In the genomic region with DNA sequence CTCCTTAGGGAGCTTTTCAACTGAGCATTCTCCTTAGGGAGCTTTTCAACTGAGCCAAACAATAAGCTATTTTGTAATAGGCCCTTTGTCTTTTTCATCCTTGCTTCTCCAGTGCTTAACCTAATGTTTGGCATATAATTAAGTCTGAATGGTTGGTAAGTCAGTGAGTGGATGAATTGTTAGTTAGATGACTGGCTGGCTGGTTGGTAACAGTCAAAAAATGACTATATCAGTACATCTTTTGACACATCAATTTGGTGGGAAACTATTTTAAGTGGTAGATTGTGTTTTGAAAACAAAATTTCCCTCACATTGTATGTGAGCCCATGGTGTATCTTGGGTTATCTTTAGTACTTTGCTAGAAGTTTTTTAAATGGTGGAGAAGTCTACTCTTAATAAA, we compare ENCODE assay signal across 19 cellular contexts. TPM values are rescaled to one million over a fixed set of nuclear protein-coding genes. Genes with fewer than 3 reads are reported as not detected.
A peak's percentile ranks its signal among the peaks of the same experiment; 100 is the strongest.
DNase-seq lines count a peak whose midpoint lies in the region; ATAC-seq lines count a peak whose summit lies in the region.
"Had no signal": no experiment of that assay in that cellular context is flagged by ENCODE, and none has a peak within 500 bp of the region (broad histone marks: within the 10 kb centered on the region; RNA-seq: fewer than 3 reads in every experiment).

No MANE protein-coding gene starts in this region.

- H4K91ac ChIP-seq in neuronal stem cell (ENCODE audit: low read depth, low read length, poor library complexity) = no peak overlapping the region

- H3K36me3 Mint-ChIP-seq in activated T-cell treated with anti-CD3 and anti-CD28 coated beads, Interleukin-2, amount 50 U/mL, for 72 hours (ENCODE audit: insufficient read depth in 2 of 2) = peaks cover 10 to 20% of the 10 kb centered on the region in 2 donors
- peaks cover 51% of the 10 kb centered on the region for H3K36me3 Mint-ChIP-seq in activated CD8-positive, alpha-beta memory T cell treated with anti-CD3 and anti-CD28 coated beads, Interleukin-2, amount 10 ng/mL, durations not matched to agents 7 days and 5 days

- no peaks in the 10 kb centered on the region for H3K9me3 Mint-ChIP-seq in activated T-cell treated with anti-CD3 and anti-CD28 coated beads, Interleukin-2, amount 50 U/mL, for 72 hours
- H3K9me3 Mint-ChIP-seq in activated CD8-positive, alpha-beta memory T cell treated with anti-CD3 and anti-CD28 coated beads, Interleukin-2, amount 10 ng/mL, durations not matched to agents 7 days and 5 days (ENCODE audit: low read depth) = no peaks in the 10 kb centered on the region
- H3K9me3 Mint-ChIP-seq: CD8-positive, alpha-beta T cell; GM23338 had no signal

- H2BK15ac ChIP-seq in neuronal stem cell (ENCODE audit: low read length) = no peak overlapping the region

- H4K8ac ChIP-seq in neuronal stem cell (ENCODE audit: low read depth, low read length) = no peak overlapping the region

- peak; percentile 72 to 95 for ATAC-seq in activated T-cell treated with anti-CD3 and anti-CD28 coated beads, Interleukin-2, amount 50 U/mL, for 72 hours (replicated peaks in 1 of 2)
- no peak for ATAC-seq in activated CD8-positive, alpha-beta memory T cell treated with anti-CD3 and anti-CD28 coated beads, Interleukin-2, amount 10 ng/mL, durations not matched to agents 7 days and 5 days
- ATAC-seq: CD8-positive, alpha-beta T cell; GM23338 had no signal

- H2AFZ ChIP-seq in neuronal stem cell (ENCODE audit: low read length) = no peak overlapping the region
- H2AFZ ChIP-seq: GM23338 had no signal

- no peaks in the 10 kb centered on the region for H3K9me3 ChIP-seq in neuronal stem cell (replicated peaks in 1 of 2; ENCODE audit: control insufficient read depth in 2 of 2, insufficient read depth in 1 of 2, low read depth in 1 of 2, low read length in 2 of 2)
- H3K9me3 ChIP-seq: BLaER1 treated with 17β-estradiol and CSF1 and Interleukin-3, amounts not matched to agents 10 nM and 100 nM; Peyer's patch; SJSA1 had no signal

- peak overlapping the region in 1 of 2 donors; percentile 11 for H3K4me3 Mint-ChIP-seq in activated T-cell treated with anti-CD3 and anti-CD28 coated beads, Interleukin-2, amount 50 U/mL, for 72 hours
- no peak overlapping the region for H3K4me3 Mint-ChIP-seq in activated CD8-positive, alpha-beta memory T cell treated with anti-CD3 and anti-CD28 coated beads, Interleukin-2, amount 10 ng/mL, durations not matched to agents 7 days and 5 days
- H3K4me3 Mint-ChIP-seq: CD8-positive, alpha-beta T cell; GM23338 had no signal

- H2BK5ac ChIP-seq in neuronal stem cell (ENCODE audit: low read length) = no peak overlapping the region

- peaks cover 12% of the 10 kb centered on the region for H3K4me1 Mint-ChIP-seq in activated T-cell treated with anti-CD3 and anti-CD28 coated beads, Interleukin-2, amount 50 U/mL, for 72 hours (ENCODE audit: low read depth)
- H3K4me1 Mint-ChIP-seq in activated CD8-positive, alpha-beta memory T cell treated with anti-CD3 and anti-CD28 coated beads, Interleukin-2, amount 10 ng/mL, durations not matched to agents 7 days and 5 days = peaks cover 7% of the 10 kb centered on the region

- CTCF ChIA-PET in activated CD8-positive, alpha-beta memory T cell treated with anti-CD3 and anti-CD28 coated beads, Interleukin-2, amount 10 ng/mL, durations not matched to agents 7 days and 5 days (lab: Charles Lee) = interaction anchor here (1.7 kb wide), 1 partner anchor 13 kb away, joined by 5 read pairs; no protein-coding TSS in a partner anchor

- no peak overlapping the region for H3K14ac ChIP-seq in neuronal stem cell (ENCODE audit: low read length)

- H3K79me1 ChIP-seq in neuronal stem cell (ENCODE audit: low read depth, low read length) = no peaks in the 10 kb centered on the region

- H3K27ac Mint-ChIP-seq in activated T-cell treated with anti-CD3 and anti-CD28 coated beads, Interleukin-2, amount 50 U/mL, for 72 hours = no peak overlapping the region
- no peak overlapping the region for H3K27ac Mint-ChIP-seq in activated CD8-positive, alpha-beta memory T cell treated with anti-CD3 and anti-CD28 coated beads, Interleukin-2, amount 10 ng/mL, durations not matched to agents 7 days and 5 days
- H3K27ac Mint-ChIP-seq: CD8-positive, alpha-beta T cell; GM23338 had no signal

- H3K27me3 Mint-ChIP-seq in activated T-cell treated with anti-CD3 and anti-CD28 coated beads, Interleukin-2, amount 50 U/mL, for 72 hours (ENCODE audit: low read depth) = no peaks in the 10 kb centered on the region
- H3K27me3 Mint-ChIP-seq in activated CD8-positive, alpha-beta memory T cell treated with anti-CD3 and anti-CD28 coated beads, Interleukin-2, amount 10 ng/mL, durations not matched to agents 7 days and 5 days = no peaks in the 10 kb centered on the region

- H2BK120ac ChIP-seq in neuronal stem cell (ENCODE audit: low read depth, low read length) = no peak overlapping the region

- H3K27ac ChIP-seq in neuronal stem cell (replicated peaks; ENCODE audit: low read length) = no peak overlapping the region
- H3K27ac ChIP-seq: BLaER1 treated with 17β-estradiol and CSF1 and Interleukin-3, amounts not matched to agents 10 nM and 100 nM; HL-60; KMS-11; Peyer's patch; SJSA1 had no signal

- no peak overlapping the region for H3K18ac ChIP-seq in neuronal stem cell (ENCODE audit: low read length)

- peaks cover 0 to 5% of the 10 kb centered on the region in 2 donors for H3K4me1 ChIP-seq in neuronal stem cell (ENCODE audit: control insufficient read depth in 2 of 2, insufficient read depth in 1 of 2, low read depth in 1 of 2, low read length in 2 of 2)
- H3K4me1 ChIP-seq: BLaER1 treated with 17β-estradiol and CSF1 and Interleukin-3, amounts not matched to agents 10 nM and 100 nM; Peyer's patch had no signal

- no peak overlapping the region for H3K4me3 ChIP-seq in neuronal stem cell (ENCODE audit: low read length in 2 of 2)
- H3K4me3 ChIP-seq: BLaER1 treated with 17β-estradiol and CSF1 and Interleukin-3, amounts not matched to agents 10 nM and 100 nM; GM23338; Peyer's patch; SJSA1 had no signal

- no peak overlapping the region for H3K9ac ChIP-seq in neuronal stem cell (ENCODE audit: low read depth, low read length, poor library complexity)
- H3K9ac ChIP-seq: BLaER1 treated with 17β-estradiol and CSF1 and Interleukin-3, amounts not matched to agents 10 nM and 100 nM; KMS-11 had no signal

- no peak for DNase-seq in activated T-cell treated with anti-CD3 and anti-CD28 coated beads, Interleukin-2, amount 50 U/mL, for 72 hours
- DNase-seq in activated T-cell treated with anti-CD3 and anti-CD28 coated beads for 4 hours (no peak), NCI-H1930 (lab: John Stamatoyannopoulos, UW) (peak; percentile 60 to 69), SK-MEL-5 (ENCODE audit: low read depth, low spot score) (peak; percentile 27), NCI-H1092 treated with DMSO at 0.1 percent for 48 hours (lab: John Stamatoyannopoulos, UW) (no peak), neuronal stem cell (ENCODE audit: low spot score) (no peak)
- DNase-seq in activated CD8-positive, alpha-beta memory T cell treated with anti-CD3 and anti-CD28 coated beads, Interleukin-2, amount 10 ng/mL, durations not matched to agents 7 days and 5 days = no peak
- DNase-seq: CD8-positive, alpha-beta T cell; DMS53; HCEC 1CT; NCI-H187 treated with DMSO at 0.1 percent for 48 hours; NCI-H2227 treated with DMSO at 0.1 percent for 48 hours; NCI-H510A treated with DMSO at 0.1 percent for 48 hours; Peyer's patch had no signal

- in situ Hi-C loops in SK-MEL-5 (cut with HindIII; ENCODE audit: low pct_unique_long_range_greater_than_20kb, low sequenced_read_pairs) = no loop called here

- H3K36me3 ChIP-seq in neuronal stem cell (replicated peaks in 1 of 2; ENCODE audit: control insufficient read depth in 2 of 2, insufficient read depth in 2 of 2, low read length in 2 of 2) = peaks cover 8 to 79% of the 10 kb centered on the region in 2 donors

- H2AK5ac ChIP-seq in neuronal stem cell (ENCODE audit: low read depth, low read length) = no peak overlapping the region

- H3K4me2 ChIP-seq in neuronal stem cell (ENCODE audit: insufficient read depth, low read length, poor library complexity, severe bottlenecking) = no peak overlapping the region
- H3K4me2 ChIP-seq: BLaER1 treated with 17β-estradiol and CSF1 and Interleukin-3, amounts not matched to agents 10 nM and 100 nM; GM23338; KMS-11 had no signal

- H3K23ac ChIP-seq in neuronal stem cell (ENCODE audit: low read depth, low read length, poor library complexity) = no peak overlapping the region

- no peak overlapping the region for H2BK12ac ChIP-seq in neuronal stem cell (ENCODE audit: low read length)

- no peak overlapping the region for H3K4ac ChIP-seq in neuronal stem cell (ENCODE audit: low read length)

- no peaks in the 10 kb centered on the region for H3K27me3 ChIP-seq in neuronal stem cell (ENCODE audit: control insufficient read depth in 3 of 3, insufficient read depth in 3 of 3, low read depth in 1 of 3, low read length in 3 of 3)
- H3K27me3 ChIP-seq: BLaER1 treated with 17β-estradiol and CSF1 and Interleukin-3, amounts not matched to agents 10 nM and 100 nM; Peyer's patch; SJSA1 had no signal

RNA-seq across cellular contexts. Expression of gene ING3, which starts 16.4 kb away (rescaled TPM):
- 10 to 100 TPM; 40.3 to 45.1 TPM for total RNA-seq in activated T-cell treated with anti-CD3 and anti-CD28 coated beads, Interleukin-2, amount 50 U/mL, for 72 hours
- 27.0 and 29.2 TPM in 2 replicates for total RNA-seq in SK-MEL-5 (2014; rRNA removed; shearing (Covaris generic))
- polyA plus RNA-seq in SK-MEL-5 (2015; cell fraction: cytosol; rRNA removed) = 8.5 and 16.8 TPM in 2 replicates
- polyA plus RNA-seq in SK-MEL-5 (2015; cell fraction: nucleus; rRNA removed) = 48.1 and 56.5 TPM in 2 replicates
- total RNA-seq in activated CD8-positive, alpha-beta memory T cell treated with anti-CD3 and anti-CD28 coated beads, Interleukin-2, amount 10 ng/mL, durations not matched to agents 7 days and 5 days = 10 to 100 TPM; 23.3 to 28.2 TPM
- polyA plus RNA-seq in neuronal stem cell (2013, experiment 1 of 2) = 20.1 TPM
- polyA plus RNA-seq in neuronal stem cell (2013, experiment 2 of 2) = 21.1 TPM

RNA-seq across cellular contexts. Expression of gene CPED1, which starts 21.6 kb away (rescaled TPM):
- not detected for total RNA-seq in activated T-cell treated with anti-CD3 and anti-CD28 coated beads, Interleukin-2, amount 50 U/mL, for 72 hours
- total RNA-seq in SK-MEL-5 (2014; rRNA removed; shearing (Covaris generic)) = 4.9 and 6.2 TPM in 2 replicates
- 2.2 and 3.0 TPM in 2 replicates for polyA plus RNA-seq in SK-MEL-5 (2015; cell fraction: cytosol; rRNA removed)
- polyA plus RNA-seq in SK-MEL-5 (2015; cell fraction: nucleus; rRNA removed) = 1.8 and 2.5 TPM in 2 replicates
- under 1 TPM in 1 of 2 experiments, not detected in 1; 0.16 TPM for total RNA-seq in activated CD8-positive, alpha-beta memory T cell treated with anti-CD3 and anti-CD28 coated beads, Interleukin-2, amount 10 ng/mL, durations not matched to agents 7 days and 5 days
- 0.01 TPM for polyA plus RNA-seq in neuronal stem cell (2013, experiment 1 of 2)
- not detected for polyA plus RNA-seq in neuronal stem cell (2013, experiment 2 of 2)
- total RNA-seq: CD8-positive, alpha-beta T cell had no signal

Comparison
In these comparisons a context has a peak if more than half of its experiments do, and no peak if none do; other contexts are left out.
1. DNase-seq: peak in NCI-H1930 (2 of 2) and SK-MEL-5 (single experiment); none in activated T-cell treated with anti-CD3 and anti-CD28 coated beads, Interleukin-2, amount 50 U/mL, for 72 hours (0 of 2), activated T-cell treated with anti-CD3 and anti-CD28 coated beads for 4 hours (single experiment), NCI-H1092 treated with DMSO at 0.1 percent for 48 hours (single experiment), activated CD8-positive, alpha-beta memory T cell treated with anti-CD3 and anti-CD28 coated beads, Interleukin-2, amount 10 ng/mL, durations not matched to agents 7 days and 5 days (single experiment) and neuronal stem cell (single experiment).